8 cellular contexts compared by ENCODE assay signal in genomic region chr10:3902809-3903410, GRCh38.
DNase-seq lines count a peak whose midpoint lies in the region; ATAC-seq and TF ChIP-seq lines count a peak whose summit lies in the region.
"Had no signal": no experiment of that assay in that cellular context is flagged by ENCODE, and none has a peak within 500 bp of the region (broad histone marks: within the 10 kb centered on the region; RNA-seq: fewer than 3 reads in every experiment).

No MANE protein-coding gene starts in this region.

- TF ChIP-seq EP300 in sigmoid colon (IDR thresholded peaks at IDR 0.05) = no peak

- H3K9me3 ChIP-seq in sigmoid colon (no peaks in the 10 kb centered on the region), mucosa of descending colon (no peaks in the 10 kb centered on the region)
- H3K9me3 ChIP-seq: neutrophil had no signal

- peak overlapping the region; percentile 64 for H3K27ac ChIP-seq in brain microvascular endothelial cell
- peak overlapping the region; percentile 45 to 64 (median 63) for H3K27ac ChIP-seq in sigmoid colon
- H3K27ac ChIP-seq: neutrophil had no signal

- ATAC-seq in GM19372 (IDR thresholded peaks at IDR 0.05; ENCODE audit: low read depth, unreplicated experiment) (peak; percentile 29), HG03045 (IDR thresholded peaks at IDR 0.05; ENCODE audit: unreplicated experiment) (peak; percentile 19), mucosa of descending colon (no peak)

- intact Hi-C loops in sigmoid colon (cut with DNase I) (no loop called here), mucosa of descending colon (cut with DNase I, micrococcal nuclease) (no loop called here)

- H3K4me1 ChIP-seq in sigmoid colon (peaks cover 0 to 34% (median 31%) of the 10 kb centered on the region in 4 donors), mucosa of descending colon (ENCODE audit: low read depth) (no peaks in the 10 kb centered on the region)

- H3K27me3 ChIP-seq in brain microvascular endothelial cell (replicated peaks) (no peaks in the 10 kb centered on the region), sigmoid colon (no peaks in the 10 kb centered on the region)
- H3K27me3 ChIP-seq: neutrophil had no signal

- TF ChIP-seq POLR2A in sigmoid colon (IDR thresholded peaks at IDR 0.05) = no peak

- no peaks in the 10 kb centered on the region for H3K36me3 ChIP-seq in brain microvascular endothelial cell (replicated peaks)
- H3K36me3 ChIP-seq in sigmoid colon = no peaks in the 10 kb centered on the region
- H3K36me3 ChIP-seq in mucosa of descending colon (ENCODE audit: low read depth) = no peaks in the 10 kb centered on the region
- H3K36me3 ChIP-seq: neutrophil had no signal

- WGBS in sigmoid colon, 2 donors = 97 to 98% methylated on average over 6 of the region's 6 CpGs

- TF ChIP-seq CTCF in brain microvascular endothelial cell (IDR thresholded peaks at IDR 0.05; ENCODE audit: low read depth, low read length, missing control alignments) (no peak), sigmoid colon (IDR thresholded peaks at IDR 0.05) (no peak), mucosa of descending colon (IDR thresholded peaks at IDR 0.05) (no peak)

- H3K4me3 ChIP-seq in brain microvascular endothelial cell (ENCODE audit: low read depth, low read length) (no peak overlapping the region), sigmoid colon (no peak overlapping the region), mucosa of descending colon (no peak overlapping the region)

- in situ Hi-C loops in brain microvascular endothelial cell (cut with HindIII; ENCODE audit: low pct_ligation_motif_present, low sequenced_read_pairs) = no loop called here

- DNase-seq in brain microvascular endothelial cell (no peak), sigmoid colon (no peak), CD1c-positive myeloid dendritic cell (ENCODE audit: extremely low spot score) (no peak), mucosa of descending colon (no peak), NCI-H510A (lab: John Stamatoyannopoulos, UW) (no peak)
